In genomic region chr11:74092425-74092824, GRCh38 we compare ENCODE assay signal across 1 cellular context.
A peak's percentile ranks its signal among the peaks of the same experiment; 100 is the strongest.
TF ChIP-seq lines count a peak whose summit lies in the region.

No MANE protein-coding gene starts in this region.

TF ChIP-seq in K562, 482 proteins besides CTCF, POLR2A, EP300 and RAD21 (continued from another document and continues in another):
- TF ChIP-seq ATF2 (CRISPR knock-in tag; IDR thresholded peaks at IDR 0.05): no peak
- TF ChIP-seq ZNF778 (CRISPR knock-in tag; IDR thresholded peaks at IDR 0.05): no peak
- TF ChIP-seq EHMT2 (IDR thresholded peaks at IDR 0.05): no peak
- TF ChIP-seq KAT8 (IDR thresholded peaks at IDR 0.05; ENCODE audit: low read depth): no peak
- no peak for TF ChIP-seq PURB (CRISPR knock-in tag; IDR thresholded peaks at IDR 0.05; ENCODE audit: low read depth)
- no peak for TF ChIP-seq SMARCE1 (IDR thresholded peaks at IDR 0.05)
- peak; percentile 71 for TF ChIP-seq ARID1B (IDR thresholded peaks at IDR 0.05)
- TF ChIP-seq ETV1 (tag; conservative IDR thresholded peaks at IDR 0.05; ENCODE audit: low read depth): 0 out of 2 replicates have a peak, but pooled peaks have one; percentile 17
- TF ChIP-seq PBX2 (CRISPR knock-in tag; IDR thresholded peaks at IDR 0.05; ENCODE audit: low read depth): no peak
- peak; percentile 45 for TF ChIP-seq PBX2 (tag; conservative IDR thresholded peaks at IDR 0.05; ENCODE audit: low read depth)
- TF ChIP-seq, protein P1, sequence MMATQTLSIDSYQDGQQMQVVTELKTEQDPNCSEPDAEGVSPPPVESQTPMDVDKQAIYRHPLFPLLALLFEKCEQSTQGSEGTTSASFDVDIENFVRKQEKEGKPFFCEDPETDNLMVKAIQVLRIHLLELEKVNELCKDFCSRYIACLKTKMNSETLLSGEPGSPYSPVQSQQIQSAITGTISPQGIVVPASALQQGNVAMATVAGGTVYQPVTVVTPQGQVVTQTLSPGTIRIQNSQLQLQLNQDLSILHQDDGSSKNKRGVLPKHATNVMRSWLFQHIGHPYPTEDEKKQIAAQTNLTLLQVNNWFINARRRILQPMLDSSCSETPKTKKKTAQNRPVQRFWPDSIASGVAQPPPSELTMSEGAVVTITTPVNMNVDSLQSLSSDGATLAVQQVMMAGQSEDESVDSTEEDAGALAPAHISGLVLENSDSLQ (IDR thresholded peaks at IDR 0.05): peak; percentile 19; the same call in 1 of the 2 replicates
- peak in 1 of 2 experiments; percentile 43; a peak in 2 of 4 replicates for TF ChIP-seq KDM1A (IDR thresholded peaks at IDR 0.05)
- TF ChIP-seq ZFP1 (CRISPR knock-in tag; IDR thresholded peaks at IDR 0.05): no peak
- TF ChIP-seq CTBP1 (IDR thresholded peaks at IDR 0.05; ENCODE audit: borderline replicate concordance): peak; percentile 46; the same call in 1 of the 2 replicates
- TF ChIP-seq ZNF511 (CRISPR knock-in tag; IDR thresholded peaks at IDR 0.05): no peak
- TF ChIP-seq STAT5A (IDR thresholded peaks at IDR 0.05; ENCODE audit: borderline replicate concordance, low read length): 0 out of 2 replicates have a peak, but pooled peaks have one; percentile 32
- TF ChIP-seq NCOR1 (IDR thresholded peaks at IDR 0.05): peak; percentile 61
- no peak for TF ChIP-seq ZNF395 (CRISPR knock-in tag; IDR thresholded peaks at IDR 0.05)
- TF ChIP-seq CBFA2T3 (IDR thresholded peaks at IDR 0.05): peak; percentile 86
- peak; percentile 50 for TF ChIP-seq RFX1 (IDR thresholded peaks at IDR 0.05)
- TF ChIP-seq CCAR2 (IDR thresholded peaks at IDR 0.05; ENCODE audit: low read depth, low read length): no peak
- TF ChIP-seq, protein P2, sequence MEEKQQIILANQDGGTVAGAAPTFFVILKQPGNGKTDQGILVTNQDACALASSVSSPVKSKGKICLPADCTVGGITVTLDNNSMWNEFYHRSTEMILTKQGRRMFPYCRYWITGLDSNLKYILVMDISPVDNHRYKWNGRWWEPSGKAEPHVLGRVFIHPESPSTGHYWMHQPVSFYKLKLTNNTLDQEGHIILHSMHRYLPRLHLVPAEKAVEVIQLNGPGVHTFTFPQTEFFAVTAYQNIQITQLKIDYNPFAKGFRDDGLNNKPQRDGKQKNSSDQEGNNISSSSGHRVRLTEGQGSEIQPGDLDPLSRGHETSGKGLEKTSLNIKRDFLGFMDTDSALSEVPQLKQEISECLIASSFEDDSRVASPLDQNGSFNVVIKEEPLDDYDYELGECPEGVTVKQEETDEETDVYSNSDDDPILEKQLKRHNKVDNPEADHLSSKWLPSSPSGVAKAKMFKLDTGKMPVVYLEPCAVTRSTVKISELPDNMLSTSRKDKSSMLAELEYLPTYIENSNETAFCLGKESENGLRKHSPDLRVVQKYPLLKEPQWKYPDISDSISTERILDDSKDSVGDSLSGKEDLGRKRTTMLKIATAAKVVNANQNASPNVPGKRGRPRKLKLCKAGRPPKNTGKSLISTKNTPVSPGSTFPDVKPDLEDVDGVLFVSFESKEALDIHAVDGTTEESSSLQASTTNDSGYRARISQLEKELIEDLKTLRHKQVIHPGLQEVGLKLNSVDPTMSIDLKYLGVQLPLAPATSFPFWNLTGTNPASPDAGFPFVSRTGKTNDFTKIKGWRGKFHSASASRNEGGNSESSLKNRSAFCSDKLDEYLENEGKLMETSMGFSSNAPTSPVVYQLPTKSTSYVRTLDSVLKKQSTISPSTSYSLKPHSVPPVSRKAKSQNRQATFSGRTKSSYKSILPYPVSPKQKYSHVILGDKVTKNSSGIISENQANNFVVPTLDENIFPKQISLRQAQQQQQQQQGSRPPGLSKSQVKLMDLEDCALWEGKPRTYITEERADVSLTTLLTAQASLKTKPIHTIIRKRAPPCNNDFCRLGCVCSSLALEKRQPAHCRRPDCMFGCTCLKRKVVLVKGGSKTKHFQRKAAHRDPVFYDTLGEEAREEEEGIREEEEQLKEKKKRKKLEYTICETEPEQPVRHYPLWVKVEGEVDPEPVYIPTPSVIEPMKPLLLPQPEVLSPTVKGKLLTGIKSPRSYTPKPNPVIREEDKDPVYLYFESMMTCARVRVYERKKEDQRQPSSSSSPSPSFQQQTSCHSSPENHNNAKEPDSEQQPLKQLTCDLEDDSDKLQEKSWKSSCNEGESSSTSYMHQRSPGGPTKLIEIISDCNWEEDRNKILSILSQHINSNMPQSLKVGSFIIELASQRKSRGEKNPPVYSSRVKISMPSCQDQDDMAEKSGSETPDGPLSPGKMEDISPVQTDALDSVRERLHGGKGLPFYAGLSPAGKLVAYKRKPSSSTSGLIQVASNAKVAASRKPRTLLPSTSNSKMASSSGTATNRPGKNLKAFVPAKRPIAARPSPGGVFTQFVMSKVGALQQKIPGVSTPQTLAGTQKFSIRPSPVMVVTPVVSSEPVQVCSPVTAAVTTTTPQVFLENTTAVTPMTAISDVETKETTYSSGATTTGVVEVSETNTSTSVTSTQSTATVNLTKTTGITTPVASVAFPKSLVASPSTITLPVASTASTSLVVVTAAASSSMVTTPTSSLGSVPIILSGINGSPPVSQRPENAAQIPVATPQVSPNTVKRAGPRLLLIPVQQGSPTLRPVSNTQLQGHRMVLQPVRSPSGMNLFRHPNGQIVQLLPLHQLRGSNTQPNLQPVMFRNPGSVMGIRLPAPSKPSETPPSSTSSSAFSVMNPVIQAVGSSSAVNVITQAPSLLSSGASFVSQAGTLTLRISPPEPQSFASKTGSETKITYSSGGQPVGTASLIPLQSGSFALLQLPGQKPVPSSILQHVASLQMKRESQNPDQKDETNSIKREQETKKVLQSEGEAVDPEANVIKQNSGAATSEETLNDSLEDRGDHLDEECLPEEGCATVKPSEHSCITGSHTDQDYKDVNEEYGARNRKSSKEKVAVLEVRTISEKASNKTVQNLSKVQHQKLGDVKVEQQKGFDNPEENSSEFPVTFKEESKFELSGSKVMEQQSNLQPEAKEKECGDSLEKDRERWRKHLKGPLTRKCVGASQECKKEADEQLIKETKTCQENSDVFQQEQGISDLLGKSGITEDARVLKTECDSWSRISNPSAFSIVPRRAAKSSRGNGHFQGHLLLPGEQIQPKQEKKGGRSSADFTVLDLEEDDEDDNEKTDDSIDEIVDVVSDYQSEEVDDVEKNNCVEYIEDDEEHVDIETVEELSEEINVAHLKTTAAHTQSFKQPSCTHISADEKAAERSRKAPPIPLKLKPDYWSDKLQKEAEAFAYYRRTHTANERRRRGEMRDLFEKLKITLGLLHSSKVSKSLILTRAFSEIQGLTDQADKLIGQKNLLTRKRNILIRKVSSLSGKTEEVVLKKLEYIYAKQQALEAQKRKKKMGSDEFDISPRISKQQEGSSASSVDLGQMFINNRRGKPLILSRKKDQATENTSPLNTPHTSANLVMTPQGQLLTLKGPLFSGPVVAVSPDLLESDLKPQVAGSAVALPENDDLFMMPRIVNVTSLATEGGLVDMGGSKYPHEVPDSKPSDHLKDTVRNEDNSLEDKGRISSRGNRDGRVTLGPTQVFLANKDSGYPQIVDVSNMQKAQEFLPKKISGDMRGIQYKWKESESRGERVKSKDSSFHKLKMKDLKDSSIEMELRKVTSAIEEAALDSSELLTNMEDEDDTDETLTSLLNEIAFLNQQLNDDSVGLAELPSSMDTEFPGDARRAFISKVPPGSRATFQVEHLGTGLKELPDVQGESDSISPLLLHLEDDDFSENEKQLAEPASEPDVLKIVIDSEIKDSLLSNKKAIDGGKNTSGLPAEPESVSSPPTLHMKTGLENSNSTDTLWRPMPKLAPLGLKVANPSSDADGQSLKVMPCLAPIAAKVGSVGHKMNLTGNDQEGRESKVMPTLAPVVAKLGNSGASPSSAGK (IDR thresholded peaks at IDR 0.05): no peak
- no peak for TF ChIP-seq MXI1 (IDR thresholded peaks at IDR 0.05; ENCODE audit: low read depth, low read length)
- TF ChIP-seq SRSF3 (IDR thresholded peaks at IDR 0.05; ENCODE audit: insufficient read depth, low read length): no peak
- TF ChIP-seq ZNF696 (CRISPR knock-in tag; conservative IDR thresholded peaks at IDR 0.05): no peak
- no peak for TF ChIP-seq ZNF175 (CRISPR knock-in tag; IDR thresholded peaks at IDR 0.05; ENCODE audit: low read depth)
- TF ChIP-seq ZNF133 (CRISPR knock-in tag; IDR thresholded peaks at IDR 0.05): no peak
- peak; percentile 40; the same call in 1 of the 2 replicates for TF ChIP-seq PML (IDR thresholded peaks at IDR 0.05; ENCODE audit: low read length)
- no peak; a peak in 1 of 4 replicates for TF ChIP-seq TBL1XR1 (IDR thresholded peaks at IDR 0.05; ENCODE audit: low read length in 2 of 2)
- TF ChIP-seq RREB1 (CRISPR knock-in tag; IDR thresholded peaks at IDR 0.05): no peak
- peak; percentile 63; the same call in 1 of the 2 replicates for TF ChIP-seq POLR2AphosphoS5 (IDR thresholded peaks at IDR 0.05; ENCODE audit: control insufficient read depth, insufficient read depth, low read depth, low read length)
- peak; percentile 44 for TF ChIP-seq CXXC5 (CRISPR knock-in tag; IDR thresholded peaks at IDR 0.05)
- no peak for TF ChIP-seq ZNF282 (CRISPR knock-in tag; IDR thresholded peaks at IDR 0.05)
- peak; percentile 66 for TF ChIP-seq TAL1 (IDR thresholded peaks at IDR 0.05)
